Comparison of ENCODE assay signal across 19 cellular contexts in genomic region chr7:128767475-128768110, GRCh38. TPM values are rescaled to one million over a fixed set of nuclear protein-coding genes. Genes with fewer than 3 reads are reported as not detected.
DNase-seq lines count a peak whose midpoint lies in the region; ATAC-seq, FAIRE-seq and TF ChIP-seq lines count a peak whose summit lies in the region.
"Had no signal": no experiment of that assay in that cellular context is flagged by ENCODE, and none has a peak within 500 bp of the region (broad histone marks: within the 10 kb centered on the region; RNA-seq: fewer than 3 reads in every experiment).

No MANE protein-coding gene starts in this region.

- intact Hi-C loops in Right ventricle myocardium inferior (cut with DNase I) = no loop called here
- intact Hi-C loops in cardiac septum (cut with DNase I) = no loop called here
- intact Hi-C loops in esophagus muscularis mucosa (cut with DNase I) = no loop called here

- peak overlapping the region; percentile 54 to 68 (median 58) for H3K27ac ChIP-seq in esophagus muscularis mucosa (replicated peaks in 1 of 4)
- peak overlapping the region in 1 of 2 donors; percentile 62 for H3K27ac ChIP-seq in thoracic aorta

- peaks cover 23 to 90% (median 61%) of the 10 kb centered on the region in 4 donors for H3K36me3 ChIP-seq in esophagus muscularis mucosa
- peaks cover 33% of the 10 kb centered on the region for H3K36me3 ChIP-seq in thoracic aorta

- ATAC-seq in Right ventricle myocardium inferior (peak; percentile 37), thoracic aorta (ENCODE audit: insufficient number of reproducible peaks, low FRiP score, low read depth) (peak; percentile 59)

- FAIRE-seq in urothelium cell line (lab: Jason Lieb, UNC) = no peak

- H3K27me3 ChIP-seq in esophagus muscularis mucosa (no peaks in the 10 kb centered on the region), thoracic aorta (replicated peaks; ENCODE audit: insufficient read depth) (no peaks in the 10 kb centered on the region)

- H3K4me3 ChIP-seq in esophagus muscularis mucosa (no peak overlapping the region), thoracic aorta (no peak overlapping the region)
- H3K4me3 ChIP-seq: HAP-1 had no signal

- TF ChIP-seq EP300 in esophagus muscularis mucosa (IDR thresholded peaks at IDR 0.05) = no peak

- H3K4me1 ChIP-seq in esophagus muscularis mucosa (peaks cover 10 to 30% (median 26%) of the 10 kb centered on the region in 4 donors), thoracic aorta (ENCODE audit: control insufficient read depth in 1 of 2, low read depth in 2 of 2) (peaks cover 11% of the 10 kb centered on the region in 2 donors)

- TF ChIP-seq POLR2A in esophagus muscularis mucosa (IDR thresholded peaks at IDR 0.05; ENCODE audit: low read depth) = no peak

- 92% methylated on average over 6 of the region's 6 CpGs for WGBS in esophagus muscularis mucosa

- DNase-seq in Right ventricle myocardium inferior (ENCODE audit: missing footprints) (no peak), cardiac septum (ENCODE audit: low spot score) (no peak), esophagus muscularis mucosa (ENCODE audit: extremely low spot score) (no peak), myocyte (ENCODE audit: low read depth) (peak; percentile 34), thoracic aorta (ENCODE audit: low spot score) (no peak), COR-L47 (lab: John Stamatoyannopoulos, UW) (no peak), urothelium cell line (ENCODE audit: low spot score) (no peak), amygdala (lab: John Stamatoyannopoulos, UW) (no peak)
- DNase-seq: CD4-positive, alpha-beta memory T cell; DMS79; NCI-H187; NCI-H345; NCI-H526; RPMI8226 had no signal

- no peak for TF ChIP-seq CTCF in esophagus muscularis mucosa (IDR thresholded peaks at IDR 0.05)
- TF ChIP-seq CTCF in thoracic aorta (IDR thresholded peaks at IDR 0.05) = no peak

- no peaks in the 10 kb centered on the region for H3K9me3 ChIP-seq in esophagus muscularis mucosa
- H3K9me3 ChIP-seq in thoracic aorta = no peaks in the 10 kb centered on the region
- H3K9me3 ChIP-seq: HAP-1 had no signal

RNA-seq across cellular contexts. Expression of gene OPN1SW, which starts 8.0 kb away (rescaled TPM):
- total RNA-seq in Right ventricle myocardium inferior = not detected
- not detected for total RNA-seq in cardiac septum
- total RNA-seq in esophagus muscularis mucosa = not detected
- 2.8 and 3.4 TPM in 2 replicates for total RNA-seq in myocyte
- polyA plus RNA-seq in myocyte (2012) = 4.0 TPM
- total RNA-seq in thoracic aorta = not detected
- total RNA-seq: A172; CD4-positive, alpha-beta memory T cell; HT1080 had no signal
- polyA plus RNA-seq: BJ; CD4-positive, alpha-beta memory T cell; IgD-negative memory B cell had no signal

RNA-seq across cellular contexts. Expression of gene CCDC136, which starts 24.2 kb away (rescaled TPM):
- total RNA-seq in Right ventricle myocardium inferior (6.3 TPM), cardiac septum (14.5 TPM), esophagus muscularis mucosa (10 to 100 TPM; 20.7 to 36.5 (median 33.7) TPM), myocyte (4.6 and 5.0 TPM in 2 replicates), thoracic aorta (10 to 100 TPM; 29.3 to 34.7 TPM)
- 5.3 TPM for polyA plus RNA-seq in myocyte (2012)

RNA-seq across cellular contexts. Expression of gene CALU, which starts 28.4 kb away (rescaled TPM):
- 183 TPM for total RNA-seq in Right ventricle myocardium inferior
- total RNA-seq in cardiac septum = 326 TPM
- 100 to 1,000 TPM; 188 to 269 (median 199) TPM for total RNA-seq in esophagus muscularis mucosa
- total RNA-seq in myocyte = 672 and 951 TPM in 2 replicates
- 810 TPM for polyA plus RNA-seq in myocyte (2012)
- 100 to 1,000 TPM; 204 to 255 TPM for total RNA-seq in thoracic aorta
